In genomic region chr2:222299926-222300724, GRCh38 we compare ENCODE assay signal across 29 cellular contexts. TPM values are rescaled to one million over a fixed set of nuclear protein-coding genes. Genes with fewer than 3 reads are reported as not detected.
A peak's percentile ranks its signal among the peaks of the same experiment; 100 is the strongest.
DNase-seq lines count a peak whose midpoint lies in the region; FAIRE-seq and TF ChIP-seq lines count a peak whose summit lies in the region.
"Had no signal": no experiment of that assay in that cellular context is flagged by ENCODE, and none has a peak within 500 bp of the region (broad histone marks: within the 10 kb centered on the region; RNA-seq: fewer than 3 reads in every experiment).

No MANE protein-coding gene starts in this region.

- H3K4me3 ChIP-seq in A673 (ENCODE audit: low read depth, low read length, poor library complexity, severe bottlenecking), result peak overlapping the region; percentile 77
- H3K4me3 ChIP-seq in HEK293 (ENCODE audit: low read depth, low read length), result no peak overlapping the region
- peak overlapping the region; percentile 74 for H3K4me3 ChIP-seq in astrocyte of the spinal cord (ENCODE audit: low read depth, low read length)
- H3K4me3 ChIP-seq: body of pancreas, Peyer's patch, right atrium auricular region, spleen, suprapubic skin, uterus had no signal

- H3K36me3 Mint-ChIP-seq in nephron (ENCODE audit: low read depth), result peaks cover 1% of the 10 kb centered on the region

- H3K27me3 Mint-ChIP-seq in nephron (ENCODE audit: low read depth), result peaks cover 100% of the 10 kb centered on the region

- H3K9me3 ChIP-seq in A673 (ENCODE audit: low read depth, low read length, poor library complexity, severe bottlenecking) (no peaks in the 10 kb centered on the region), HEK293 (ENCODE audit: control insufficient read depth, insufficient read depth, low read depth, low read length) (no peaks in the 10 kb centered on the region)
- H3K9me3 ChIP-seq: body of pancreas, Peyer's patch, right atrium auricular region, suprapubic skin, uterus had no signal

- H3K27ac ChIP-seq in A673 (ENCODE audit: low read depth, low read length, poor library complexity, severe bottlenecking), result peak overlapping the region; percentile 89
- peak overlapping the region; percentile 84; the same call in 1 of the 2 replicates for H3K27ac ChIP-seq in HEK293 (ENCODE audit: extremely low read depth, low read depth, low read length)
- H3K27ac ChIP-seq: body of pancreas, foreskin keratinocyte, parathyroid adenoma, Peyer's patch, right atrium auricular region, spleen, suprapubic skin, uterus had no signal

- H3K4me1 ChIP-seq in A673 (ENCODE audit: insufficient read depth, low read length, poor library complexity, severe bottlenecking), result peaks cover 13% of the 10 kb centered on the region
- H3K4me1 ChIP-seq in HEK293 (ENCODE audit: control insufficient read depth, insufficient read depth, low read length), result peaks cover 8% of the 10 kb centered on the region
- H3K4me1 ChIP-seq: foreskin keratinocyte, parathyroid adenoma had no signal

- no peak for TF ChIP-seq POLR2A in H54 (IDR thresholded peaks at IDR 0.05; ENCODE audit: low read depth, low read length)

- H3K9me3 Mint-ChIP-seq in nephron, result peaks cover 4% of the 10 kb centered on the region

- DNase-seq in A673 (ENCODE audit: low spot score) (peak; percentile 66), astrocyte of the spinal cord (ENCODE audit: low read depth, low spot score) (peak; percentile 43), NCI-H345 treated with DMSO at 0.1 percent for 48 hours (lab: John Stamatoyannopoulos, UW; ENCODE audit: unreplicated experiment) (no peak), H54 (ENCODE audit: insufficient read length, low spot score) (no peak), MV-4-11 (lab: John Stamatoyannopoulos, UW) (no peak)
- DNase-seq: activated naive CD8-positive, alpha-beta T cell treated with anti-CD3 and anti-CD28 coated beads for 36 hours; body of pancreas; effector CD4-positive, alpha-beta T cell; erythroblast; foreskin keratinocyte; immature natural killer cell; IMR-90; naive B cell; NCI-H2081 treated with DMSO at 0.1 percent for 48 hours; NCI-H510A; NK-92 treated with Interleukin-12 subunit alpha and Interleukin-12 subunit beta, amount 100 ng/mL, for 24 hours; Peyer's patch; stimulated activated CD4-positive, alpha-beta T cell treated with anti-CD3 and anti-CD28 coated beads, Interleukin-2, amount 100 ng/mL, for 48 hours; uterus had no signal

- TF ChIP-seq CTCF in A673 (conservative IDR thresholded peaks at IDR 0.05; ENCODE audit: low read depth, low read length) (no peak), HEK293 (tag by site-specific recombination; IDR thresholded peaks at IDR 0.05) (no peak), astrocyte of the spinal cord (IDR thresholded peaks at IDR 0.05; ENCODE audit: low read depth, low read length) (no peak), nephron (IDR thresholded peaks at IDR 0.05; ENCODE audit: unreplicated experiment in 3 of 3) (no peak)

- peak overlapping the region in 1 of 3 experiments; percentile 60 for H3K27ac Mint-ChIP-seq in nephron
- H3K27ac Mint-ChIP-seq: activated naive CD8-positive, alpha-beta T cell treated with anti-CD3 and anti-CD28 coated beads for 36 hours; immature natural killer cell; stimulated activated effector memory CD8-positive, alpha-beta T cell treated with anti-CD3 and anti-CD28 coated beads, Interleukin-12 subunit alpha, Interleukin-12 subunit beta, amount 100 ng/mL, for 72 hours had no signal

- H3K4me3 Mint-ChIP-seq in nephron, result peak overlapping the region; percentile 61 to 88 (median 69)
- H3K4me3 Mint-ChIP-seq: activated naive CD8-positive, alpha-beta T cell treated with anti-CD3 and anti-CD28 coated beads for 36 hours; stimulated activated effector memory CD8-positive, alpha-beta T cell treated with anti-CD3 and anti-CD28 coated beads, Interleukin-12 subunit alpha, Interleukin-12 subunit beta, amount 100 ng/mL, for 72 hours had no signal

- no peak for FAIRE-seq in H54 (lab: Jason Lieb, UNC)
- FAIRE-seq: D721Med had no signal

- in situ Hi-C loops in astrocyte of the spinal cord (cut with HindIII; ENCODE audit: low sequenced_read_pairs), result loop anchor here (25.0 kb wide), 1 partner anchor 263 kb away; no protein-coding TSS in a partner anchor

- CTCF ChIA-PET in A673 (lab: Charles Lee), result no interaction called here
- CTCF ChIA-PET in HEK293 (lab: Yijun Ruan, JAX), result interaction anchor here (0.6 kb wide), 2 partner anchors 16 to 67 kb away, joined by 3 read pairs; no protein-coding TSS in a partner anchor

- intact Hi-C loops in A673 (cut with micrococcal nuclease; ENCODE audit: unreplicated experiment), result no loop called here

- POLR2A ChIA-PET in A673 (lab: Charles Lee; ENCODE audit: low non-redundant PET), result interaction anchor here (0.5 kb wide), 1 partner anchor 10 kb away, joined by 4 read pairs; no protein-coding TSS in a partner anchor
- POLR2A ChIA-PET in HEK293 (lab: Yijun Ruan, JAX), result interaction anchor here (1.1 to 2.2 kb wide), 3 partner anchors 12 to 271 kb away, joined by 3 to 16 read pairs (median 5); no protein-coding TSS in a partner anchor

- BruUV-seq in A673 (replicated peaks; lab: Mats Ljungman, UMichigan), result no TSS peak

- H3K36me3 ChIP-seq in A673 (ENCODE audit: insufficient read depth, low read length, poor library complexity, severe bottlenecking) (peaks cover 7% of the 10 kb centered on the region), HEK293 (ENCODE audit: control insufficient read depth in 2 of 2, insufficient read depth in 1 of 2, low read length in 2 of 2) (peaks cover 8 to 21% of the 10 kb centered on the region in 2 experiments; a peak in 2 of 3 replicates)
- H3K36me3 ChIP-seq: Peyer's patch, right atrium auricular region, spleen, suprapubic skin, uterus had no signal

- H3K27me3 ChIP-seq in A673 (replicated peaks; ENCODE audit: insufficient read depth, low read depth, low read length, poor library complexity), result no peaks in the 10 kb centered on the region

- H3K4me1 Mint-ChIP-seq in nephron, result peaks cover 48% of the 10 kb centered on the region

TF ChIP-seq in HEK293, 187 proteins besides CTCF, POLR2A, EP300 and RAD21 (continues in another document):
- TF ChIP-seq TCF7L2 (IDR thresholded peaks at IDR 0.05; ENCODE audit: borderline replicate concordance, low read depth, low read length) (no peak), ZNF560 (tag by site-specific recombination; IDR thresholded peaks at IDR 0.05; ENCODE audit: borderline replicate concordance) (no peak), ZNF777 (tag by site-specific recombination; IDR thresholded peaks at IDR 0.05; ENCODE audit: borderline replicate concordance) (no peak), ZNF747 (tag by site-specific recombination; IDR thresholded peaks at IDR 0.05) (no peak), ZBTB8A (tag by site-specific recombination; IDR thresholded peaks at IDR 0.05) (no peak), KLF1 (tag by site-specific recombination; IDR thresholded peaks at IDR 0.05) (no peak), ZNF148 (tag by site-specific recombination; IDR thresholded peaks at IDR 0.05; ENCODE audit: borderline replicate concordance) (no peak), ZBTB44 (tag by site-specific recombination; IDR thresholded peaks at IDR 0.05) (no peak), ZNF18 (tag by site-specific recombination; IDR thresholded peaks at IDR 0.05) (no peak)

RNA-seq across cellular contexts. Expression of gene PAX3, which starts 1.3 kb away (rescaled TPM):
- total RNA-seq in A673 (2021), result 39.3 and 47.2 TPM in 2 replicates
- total RNA-seq: activated naive CD8-positive, alpha-beta T cell treated with anti-CD3 and anti-CD28 coated beads for 36 hours; activated T-helper 2 cell treated with anti-CD3 and anti-CD28 coated beads, Interferon-gamma antibody, Interleukin-2, Interleukin-4, amounts not matched to agents 10 μg/mL and 5 μg/mL and 100 μg/mL, durations not matched to agents 14 hours and 24 hours and 36 hours; body of pancreas; foreskin keratinocyte; IMR-90; mesenteric fat pad; Peyer's patch; uterus had no signal

Comparison
In these comparisons a context has a peak if more than half of its experiments do, and no peak if none do; other contexts are left out.
1. DNase-seq: peak in A673 (single experiment) and astrocyte of the spinal cord (single experiment); none in NCI-H345 treated with DMSO at 0.1 percent for 48 hours (single experiment), H54 (single experiment) and MV-4-11 (single experiment).